17 cellular contexts compared by ENCODE assay signal in the genomic region with DNA sequence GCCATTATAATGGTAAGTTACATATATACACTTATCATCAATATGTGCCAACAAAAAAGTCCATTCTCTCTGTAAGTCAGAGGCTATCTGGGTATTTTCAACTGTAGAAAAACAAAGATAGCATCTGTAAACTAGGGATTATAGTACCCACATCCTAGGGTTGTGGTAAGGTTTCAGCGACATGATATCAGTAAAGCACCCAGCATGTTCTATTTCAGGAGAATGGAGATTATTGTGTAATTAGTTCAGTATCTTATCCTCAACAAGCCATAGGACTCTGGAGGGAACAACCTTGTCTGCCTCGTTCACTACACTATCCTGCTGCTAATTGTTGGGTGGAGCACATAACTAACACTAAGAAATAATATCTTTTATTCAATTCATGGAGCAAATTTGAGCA.
"Had no signal": no experiment of that assay in that cellular context is flagged by ENCODE, and none has a peak within 500 bp of the region (broad histone marks: within the 10 kb centered on the region; RNA-seq: fewer than 3 reads in every experiment).

No MANE protein-coding gene starts in this region.

- H3K4me1 Mint-ChIP-seq: WTC11 had no signal

- H3K27ac ChIP-seq: esophagus squamous epithelium, foreskin keratinocyte, sigmoid colon had no signal

- H3K27ac Mint-ChIP-seq: activated CD4-positive, alpha-beta T cell treated with anti-CD3 and anti-CD28 coated beads, Interleukin-2, amount 10 ng/mL, durations not matched to agents 24 days and 14 days; natural killer cell treated with Interleukin-12 subunit alpha and Interleukin-12 subunit beta and Interleukin-15 and Interleukin-18, amount 100 ng/mL, for 72 hours; progenitor cell of endocrine pancreas; WTC11 had no signal

- H3K4me1 ChIP-seq: sigmoid colon had no signal

- H3K9me3 ChIP-seq: esophagus squamous epithelium, sigmoid colon had no signal

- H3K9me3 Mint-ChIP-seq: activated CD4-positive, alpha-beta T cell treated with anti-CD3 and anti-CD28 coated beads, Interleukin-2, amount 10 ng/mL, durations not matched to agents 24 days and 14 days; activated naive CD4-positive, alpha-beta T cell treated with anti-CD3 and anti-CD28 coated beads, Interleukin-2, amount 50 U/mL, for 72 hours; activated T-cell treated with anti-CD3 and anti-CD28 coated beads, Interleukin-2, amount 50 U/mL, for 4 hours; natural killer cell treated with Interleukin-12 subunit alpha and Interleukin-12 subunit beta and Interleukin-15 and Interleukin-18, amount 100 ng/mL, for 72 hours; WTC11 had no signal

- DNase-seq: activated CD4-positive, alpha-beta T cell treated with anti-CD3 and anti-CD28 coated beads, Interleukin-2, amount 10 ng/mL, durations not matched to agents 24 days and 14 days; activated effector memory CD4-positive, alpha-beta T cell treated with anti-CD3 and anti-CD28 coated beads, Interleukin-2, amount 50 U/mL, for 16 hours; activated T-cell treated with anti-CD3 and anti-CD28 coated beads, Interleukin-2, amount 50 U/mL, for 4 hours; anterior cingulate cortex; esophagus squamous epithelium; foreskin keratinocyte; head of caudate nucleus; left cardiac atrium; mammary epithelial cell; nucleus accumbens; sigmoid colon; stimulated activated CD4-positive, alpha-beta T cell treated with anti-CD3 and anti-CD28 coated beads, Interleukin-2, amount 100 ng/mL, for 48 hours; stimulated activated naive CD4-positive, alpha-beta T cell treated with Interleukin-2 at 50 U/mL for 16 hours had no signal

- H3K36me3 Mint-ChIP-seq: activated naive CD4-positive, alpha-beta T cell treated with anti-CD3 and anti-CD28 coated beads, Interleukin-2, amount 50 U/mL, for 72 hours; natural killer cell treated with Interleukin-12 subunit alpha and Interleukin-12 subunit beta and Interleukin-15 and Interleukin-18, amount 100 ng/mL, for 72 hours; WTC11 had no signal

- H3K36me3 ChIP-seq: esophagus squamous epithelium, sigmoid colon had no signal

- H3K4me3 Mint-ChIP-seq: activated CD4-positive, alpha-beta T cell treated with anti-CD3 and anti-CD28 coated beads, Interleukin-2, amount 10 ng/mL, durations not matched to agents 24 days and 14 days; activated T-cell treated with anti-CD3 and anti-CD28 coated beads, Interleukin-2, amount 50 U/mL, for 4 hours; natural killer cell treated with Interleukin-12 subunit alpha and Interleukin-12 subunit beta and Interleukin-15 and Interleukin-18, amount 100 ng/mL, for 72 hours; WTC11 had no signal

- H3K4me3 ChIP-seq: esophagus squamous epithelium, sigmoid colon had no signal

- H3K27me3 ChIP-seq: esophagus squamous epithelium, foreskin keratinocyte, sigmoid colon had no signal
